ENCODE assay signal across 22 cellular contexts in the genomic region with DNA sequence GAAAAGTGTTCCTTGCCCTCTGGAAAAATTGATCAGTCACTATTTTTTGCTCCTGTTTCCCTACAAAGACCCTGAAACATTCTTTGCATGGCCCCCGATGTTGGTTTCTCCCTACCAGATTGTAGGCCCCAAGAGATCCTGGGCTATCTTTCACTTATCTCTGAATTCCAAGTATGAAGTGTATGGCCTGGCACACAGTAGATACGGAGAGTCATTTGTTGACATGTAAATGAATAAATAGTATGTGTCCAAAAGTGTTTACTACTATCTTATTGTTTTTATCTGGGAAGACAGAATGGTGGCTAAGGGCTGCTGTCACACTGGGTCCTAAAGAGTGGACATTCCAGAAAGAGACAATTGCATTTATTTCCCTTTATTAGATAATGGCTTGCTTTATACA. TPM values are rescaled to one million over a fixed set of nuclear protein-coding genes. Genes with fewer than 3 reads are reported as not detected.
"Had no signal": no experiment of that assay in that cellular context is flagged by ENCODE, and none has a peak within 500 bp of the region (broad histone marks: within the 10 kb centered on the region; RNA-seq: fewer than 3 reads in every experiment).

No MANE protein-coding gene starts in this region.

- H3K4me3 ChIP-seq: adrenal gland, ascending aorta, colonic mucosa, dorsolateral prefrontal cortex, esophagus squamous epithelium, heart right ventricle, lower lobe of right lung, ovary, psoas muscle, tibial artery had no signal

- ATAC-seq: activated T-cell treated with anti-CD3 and anti-CD28 coated beads, Interleukin-2, amount 50 U/mL, for 4 hours; effector memory CD8-positive, alpha-beta T cell; heart right ventricle; left lobe of liver; lower lobe of right lung; naive thymus-derived CD8-positive, alpha-beta T cell; psoas muscle; right cardiac atrium; WTC11 had no signal

- H3K27me3 ChIP-seq: adrenal gland, ascending aorta, colonic mucosa, dorsolateral prefrontal cortex, esophagus squamous epithelium, heart right ventricle, ovary, tibial artery had no signal

- H3K36me3 ChIP-seq: colonic mucosa, ovary had no signal

- DNase-seq: activated CD4-positive, alpha-beta T cell treated with anti-CD3 and anti-CD28 coated beads, Interleukin-2, amount 50 U/mL, for 48 hours; activated CD8-positive, alpha-beta memory T cell treated with anti-CD3 and anti-CD28 coated beads, Interleukin-2, amount 50 U/mL, for 48 hours; activated naive CD4-positive, alpha-beta T cell; activated T-cell treated with anti-CD3 and anti-CD28 coated beads, Interleukin-2, amount 50 U/mL, for 4 hours; adrenal gland; colonic mucosa; dorsolateral prefrontal cortex; effector memory CD8-positive, alpha-beta T cell; esophagus squamous epithelium; heart right ventricle; kidney; lower lobe of right lung; naive thymus-derived CD8-positive, alpha-beta T cell; ovary; psoas muscle; right cardiac atrium; stimulated activated CD4-positive, alpha-beta T cell treated with anti-CD3 and anti-CD28 coated beads, Interleukin-12 subunit alpha, Interleukin-12 subunit beta, amount 100 ng/mL, for 4 hours; T1000; tibial artery had no signal

- H3K9me3 ChIP-seq: adrenal gland, ascending aorta, colonic mucosa, esophagus squamous epithelium, heart right ventricle, lower lobe of right lung, ovary, psoas muscle, tibial artery had no signal

- H3K27ac ChIP-seq: adrenal gland, ascending aorta, colonic mucosa, dorsolateral prefrontal cortex, esophagus squamous epithelium, heart right ventricle, lower lobe of right lung, ovary, psoas muscle, tibial artery had no signal

- H3K4me1 ChIP-seq: adrenal gland, ascending aorta, colonic mucosa, esophagus squamous epithelium, lower lobe of right lung, psoas muscle, tibial artery had no signal

RNA-seq across cellular contexts. Expression of a gene that starts 7.4 kb away (rescaled TPM):
- total RNA-seq: ascending aorta had no signal
